1 cellular context compared by ENCODE assay signal in the genomic region with DNA sequence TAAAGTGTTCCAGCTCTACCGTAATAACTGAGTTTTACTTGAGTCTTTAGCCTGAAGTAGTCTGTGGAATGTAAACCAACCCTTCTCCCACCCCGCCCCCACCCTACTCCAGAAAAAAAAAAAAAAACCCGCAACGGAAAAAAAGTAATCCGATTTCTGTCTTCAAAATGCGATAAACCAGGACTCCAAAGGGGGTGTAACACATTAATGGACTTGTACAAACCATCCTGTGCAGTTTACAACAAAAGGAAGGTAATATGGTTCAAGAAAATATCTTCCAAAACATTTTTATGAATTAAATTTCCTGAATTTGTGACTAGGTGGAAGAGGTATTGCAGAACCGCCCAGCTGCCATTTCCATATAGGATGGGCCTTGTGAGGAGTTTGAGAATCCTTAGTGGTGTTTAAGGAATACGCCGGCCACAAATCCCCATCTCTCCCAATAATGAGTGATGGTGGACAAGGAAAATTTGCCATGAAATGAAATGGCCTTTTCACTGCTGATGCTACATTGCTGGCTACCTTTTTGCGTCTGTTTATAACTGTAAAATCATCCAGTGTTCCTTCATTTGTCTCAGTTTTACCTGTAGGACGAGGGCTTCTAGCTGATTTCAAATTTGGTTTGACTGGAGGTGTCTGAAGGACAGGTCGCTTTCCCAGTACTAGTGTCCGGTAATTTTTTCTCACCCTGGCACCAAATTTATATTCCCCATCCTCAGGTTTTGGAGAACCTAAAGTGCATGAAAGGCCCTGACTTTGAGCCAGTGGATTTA.
TF ChIP-seq lines count a peak whose summit lies in the region.

No MANE protein-coding gene starts in this region.

TF ChIP-seq in K562, 482 proteins besides CTCF, POLR2A, EP300 and RAD21:
- TF ChIP-seq CBX3 (IDR thresholded peaks at IDR 0.05; ENCODE audit: borderline replicate concordance in 1 of 2, low read length in 2 of 2) (no peak), ZNF384 (IDR thresholded peaks at IDR 0.05; ENCODE audit: low read depth, low read length) (peak; percentile 69; the same call in 1 of the 2 replicates)
TF ChIP-seq in K562: peak in this region for 1.
